8 cellular contexts compared by ENCODE assay signal in genomic region chr1:109075531-109076490, GRCh38. TPM values are rescaled to one million over a fixed set of nuclear protein-coding genes. Genes with fewer than 3 reads are reported as not detected.
A peak's percentile ranks its signal among the peaks of the same experiment; 100 is the strongest.
DNase-seq lines count a peak whose midpoint lies in the region; TF ChIP-seq lines count a peak whose summit lies in the region.

Gene TAF13 (minus strand): TSS chr1:109076003. CDS start chr1:109075947, 56 bp downstream.

- WGBS in stomach, 5 donors = 5 to 7% (median 6%) methylated on average over 31 to 39 of the region's 39 CpGs

- in situ Hi-C loops in G401 (cut with HindIII; ENCODE audit: low sequenced_read_pairs) = no loop called here

- TF ChIP-seq RAD21 in neural cell (conservative IDR thresholded peaks at IDR 0.05) = peak; percentile 42

- H3K36me3 ChIP-seq in H7 (replicated peaks; ENCODE audit: control insufficient read depth, insufficient read depth, low read length) (no peaks in the 10 kb centered on the region), neural cell (ENCODE audit: insufficient read depth, low read length) (no peaks in the 10 kb centered on the region), stomach (peaks cover 0 to 26% (median 22%) of the 10 kb centered on the region in 4 donors)

- H3K4me1 ChIP-seq in stomach = peaks cover 9 to 37% (median 16%) of the 10 kb centered on the region in 4 donors

- TF ChIP-seq EP300 in neural cell (conservative IDR thresholded peaks at IDR 0.05; ENCODE audit: poor library complexity, severe bottlenecking) (peak; percentile 77), stomach (IDR thresholded peaks at IDR 0.05) (no peak)

- H3K4me2 ChIP-seq in neural cell (ENCODE audit: low read length) = peak within 1 kb of the TSS; percentile 100

- H3K27ac ChIP-seq in neural cell (ENCODE audit: low read length) = peak within 1 kb of the TSS; percentile 94
- H3K27ac ChIP-seq in stomach = peak within 1 kb of the TSS; percentile 89 to 96 (median 91)

- H3K27me3 ChIP-seq in H7 (ENCODE audit: control insufficient read depth, insufficient read depth, low read length) = no peaks in the 10 kb centered on the region
- H3K27me3 ChIP-seq in neural cell (ENCODE audit: insufficient read depth, low read depth, low read length) = no peaks in the 10 kb centered on the region
- no peaks in the 10 kb centered on the region for H3K27me3 ChIP-seq in stomach

- H4K20me1 ChIP-seq in neural cell (ENCODE audit: insufficient read depth) = no peaks in the 10 kb centered on the region

- no peaks in the 10 kb centered on the region for H3K9me3 ChIP-seq in neural cell (ENCODE audit: low read length)
- H3K9me3 ChIP-seq in stomach = no peaks in the 10 kb centered on the region

- no peaks in the 10 kb centered on the region for H3F3A ChIP-seq in neural cell (ENCODE audit: insufficient read depth, low read length, poor library complexity, severe bottlenecking)

- no peaks in the 10 kb centered on the region for H3K9me2 ChIP-seq in neural cell (ENCODE audit: insufficient read depth, low read length)

- peak within 1 kb of the TSS; percentile 71 for H3K4me3 ChIP-seq in H7 (ENCODE audit: insufficient read depth, low read depth, low read length)
- peak within 1 kb of the TSS; percentile 79 for H3K4me3 ChIP-seq in neural cell (ENCODE audit: low read length)
- peak within 1 kb of the TSS; percentile 57 to 78 (median 68) for H3K4me3 ChIP-seq in stomach

- TF ChIP-seq CTCF in neural cell (IDR thresholded peaks at IDR 0.05; ENCODE audit: poor library complexity, severe bottlenecking) (peak; percentile 20), stomach (IDR thresholded peaks at IDR 0.05) (peak in 4 of 7 experiments; percentile 25 to 62 (median 46))

- intact Hi-C loops in stomach (cut with DNase I; ENCODE audit: low total_unique reads) = no loop called here

- peak in 2 of 4 donors; percentile 95 for TF ChIP-seq POLR2A in stomach (IDR thresholded peaks at IDR 0.05)

- peak; percentile 96 for DNase-seq in G401 (ENCODE audit: low spot score)
- peak; percentile 96 for DNase-seq in H7
- peak; percentile 97 for DNase-seq in M059J (ENCODE audit: low read depth)
- peak; percentile 43 for DNase-seq in SIG-M5 (lab: John Stamatoyannopoulos, UW)
- DNase-seq in activated gamma-delta T cell (lab: John Stamatoyannopoulos, UW) = peak; percentile 82
- peak; percentile 83 for DNase-seq in fibroblast of the conjunctiva (ENCODE audit: low read depth)
- DNase-seq in stomach = peak; percentile 96

- H3K79me2 ChIP-seq in neural cell (replicated peaks; ENCODE audit: insufficient read depth, low read length) = peaks cover 13% of the 10 kb centered on the region

- H3K9ac ChIP-seq in neural cell (ENCODE audit: low read length) = peak within 1 kb of the TSS; percentile 80

- H2AFZ ChIP-seq in neural cell (ENCODE audit: low read depth, low read length) = peak within 1 kb of the TSS; percentile 74

TF ChIP-seq in neural cell, 6 proteins besides CTCF, POLR2A, EP300 and RAD21:
- TF ChIP-seq REST (IDR thresholded peaks at IDR 0.05; ENCODE audit: borderline replicate concordance) (peak; percentile 66), POLR2AphosphoS5 (IDR thresholded peaks at IDR 0.05) (peak; percentile 94), EZH2 (IDR thresholded peaks at IDR 0.05; ENCODE audit: borderline replicate concordance, insufficient read depth, low read length, poor library complexity, severe bottlenecking) (no peak), MXI1 (conservative IDR thresholded peaks at IDR 0.05; ENCODE audit: poor library complexity, severe bottlenecking) (peak; percentile 94), TAF1 (IDR thresholded peaks at IDR 0.05; ENCODE audit: low read depth) (peak; percentile 90), SMC3 (conservative IDR thresholded peaks at IDR 0.05; ENCODE audit: poor library complexity) (peak; percentile 41)

RNA-seq across cellular contexts. Expression of gene TAF13, which starts in this region (rescaled TPM):
- total RNA-seq in G401 (2014; rRNA removed; shearing (Covaris generic)) = 6.3 and 23.9 TPM in 2 replicates
- 45.1 and 45.2 TPM in 2 replicates for total RNA-seq in H7 (2014; rRNA removed; shearing (Covaris generic))
- total RNA-seq in M059J (2014; rRNA removed; shearing (Covaris generic)) = 73.4 and 97.8 TPM in 2 replicates
- polyA plus RNA-seq in neural cell (60.1 and 61.4 TPM in 2 replicates), stomach (10 to 100 TPM; 20.4 to 48.6 (median 46.8) TPM)
- polyA minus RNA-seq in neural cell = 49.4 and 65.2 TPM in 2 replicates
- total RNA-seq in stomach = 10 to 100 TPM in 4 of 5 donors, 1 to 10 TPM in 1; 3.5 to 69.9 (median 25.2) TPM

Comparison
In these comparisons a context has a peak if more than half of its experiments do, and no peak if none do; other contexts are left out.
1. Peak in every context shown above with its lines: DNase-seq, H3K4me3 ChIP-seq and H3K27ac ChIP-seq.
2. DNase-seq: peak in every context shown above with its lines; median percentile 97 in M059J; 96 in G401; 96 in H7; 96 in stomach; 83 in fibroblast of the conjunctiva; 82 in activated gamma-delta T cell; 43 in SIG-M5.